In the genomic region with DNA sequence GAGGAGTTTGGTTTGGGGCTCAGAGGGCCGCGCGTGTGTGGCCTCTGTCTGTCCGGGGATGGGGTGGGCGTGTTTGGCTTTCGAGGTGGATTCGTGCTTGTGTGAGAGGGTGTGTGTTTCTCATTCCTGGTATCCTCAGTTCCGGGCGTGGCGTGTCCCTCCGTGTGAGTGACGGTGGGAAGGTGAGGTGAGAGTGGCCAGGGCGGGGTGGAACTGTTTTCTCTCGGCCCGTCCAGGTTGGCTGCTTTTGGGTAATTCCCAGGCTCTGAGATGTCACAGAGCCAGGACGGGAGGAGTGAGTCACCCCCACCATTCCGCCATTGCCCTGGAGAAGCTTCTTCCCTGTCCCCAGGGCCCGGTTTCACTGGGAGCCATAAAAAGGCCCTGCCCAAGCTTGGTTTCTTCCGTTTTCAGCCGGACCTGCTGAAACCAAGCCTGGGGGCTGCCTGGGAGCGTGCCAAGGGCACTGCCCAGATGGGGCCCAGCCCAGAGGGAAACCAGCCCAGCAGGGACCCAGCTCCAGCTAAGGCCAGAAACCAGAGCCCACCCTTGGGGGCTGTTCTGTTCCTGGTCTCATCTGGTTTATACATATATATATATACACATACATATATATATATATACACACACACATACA, we compare ENCODE assay signal across 1 cellular context.
TF ChIP-seq lines count a peak whose summit lies in the region.

No MANE protein-coding gene starts in this region.

TF ChIP-seq in H1, 55 proteins besides CTCF, POLR2A, EP300 and RAD21:
- TF ChIP-seq CREB1 (IDR thresholded peaks at IDR 0.05) (no peak), NANOG (IDR thresholded peaks at IDR 0.05; ENCODE audit: insufficient read depth, low read depth, low read length, poor library complexity, severe bottlenecking) (no peak), SIX5 (IDR thresholded peaks at IDR 0.05; ENCODE audit: low read depth, low read length) (no peak), BRCA1 (IDR thresholded peaks at IDR 0.05; ENCODE audit: low read depth, low read length) (no peak), POU5F1 (IDR thresholded peaks at IDR 0.05; ENCODE audit: low read depth, low read length) (no peak), TBP (IDR thresholded peaks at IDR 0.05; ENCODE audit: low read depth, low read length) (no peak), HDAC2 (IDR thresholded peaks at IDR 0.05; ENCODE audit: borderline replicate concordance in 1 of 2, low read depth in 2 of 2, low read length in 2 of 2) (no peak), SRF (IDR thresholded peaks at IDR 0.05; ENCODE audit: low read depth, low read length) (no peak), SUZ12 (IDR thresholded peaks at IDR 0.05; ENCODE audit: low read length) (no peak), JUND (IDR thresholded peaks at IDR 0.05; ENCODE audit: low read length) (no peak), NRF1 (IDR thresholded peaks at IDR 0.05; ENCODE audit: low read depth, low read length) (no peak), SP2 (IDR thresholded peaks at IDR 0.05; ENCODE audit: low read length) (no peak), RBBP5 (IDR thresholded peaks at IDR 0.05; ENCODE audit: borderline replicate concordance, low read depth, low read length) (no peak), BCL11A (IDR thresholded peaks at IDR 0.05; ENCODE audit: low read depth in 2 of 2, low read length in 2 of 2) (no peak), ATF3 (IDR thresholded peaks at IDR 0.05; ENCODE audit: insufficient read depth, low read depth, low read length) (no peak), EZH2 (IDR thresholded peaks at IDR 0.05; ENCODE audit: low read depth, low read length, severe bottlenecking) (no peak), TAF7 (optimal IDR thresholded peaks at IDR 0.05; ENCODE audit: borderline replicate concordance, low read depth, low read length) (no peak)
- TF ChIP-seq, protein P1, sequence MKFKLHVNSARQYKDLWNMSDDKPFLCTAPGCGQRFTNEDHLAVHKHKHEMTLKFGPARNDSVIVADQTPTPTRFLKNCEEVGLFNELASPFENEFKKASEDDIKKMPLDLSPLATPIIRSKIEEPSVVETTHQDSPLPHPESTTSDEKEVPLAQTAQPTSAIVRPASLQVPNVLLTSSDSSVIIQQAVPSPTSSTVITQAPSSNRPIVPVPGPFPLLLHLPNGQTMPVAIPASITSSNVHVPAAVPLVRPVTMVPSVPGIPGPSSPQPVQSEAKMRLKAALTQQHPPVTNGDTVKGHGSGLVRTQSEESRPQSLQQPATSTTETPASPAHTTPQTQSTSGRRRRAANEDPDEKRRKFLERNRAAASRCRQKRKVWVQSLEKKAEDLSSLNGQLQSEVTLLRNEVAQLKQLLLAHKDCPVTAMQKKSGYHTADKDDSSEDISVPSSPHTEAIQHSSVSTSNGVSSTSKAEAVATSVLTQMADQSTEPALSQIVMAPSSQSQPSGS (IDR thresholded peaks at IDR 0.05; ENCODE audit: low read length), result no peak
- TF ChIP-seq, protein P2, sequence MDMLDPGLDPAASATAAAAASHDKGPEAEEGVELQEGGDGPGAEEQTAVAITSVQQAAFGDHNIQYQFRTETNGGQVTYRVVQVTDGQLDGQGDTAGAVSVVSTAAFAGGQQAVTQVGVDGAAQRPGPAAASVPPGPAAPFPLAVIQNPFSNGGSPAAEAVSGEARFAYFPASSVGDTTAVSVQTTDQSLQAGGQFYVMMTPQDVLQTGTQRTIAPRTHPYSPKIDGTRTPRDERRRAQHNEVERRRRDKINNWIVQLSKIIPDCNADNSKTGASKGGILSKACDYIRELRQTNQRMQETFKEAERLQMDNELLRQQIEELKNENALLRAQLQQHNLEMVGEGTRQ (IDR thresholded peaks at IDR 0.05; ENCODE audit: low read length), result no peak
